In genomic region chr22:38984782-38985757, GRCh38 we compare ENCODE assay signal across 8 cellular contexts. TPM values are rescaled to one million over a fixed set of nuclear protein-coding genes. Genes with fewer than 3 reads are reported as not detected.
A peak's percentile ranks its signal among the peaks of the same experiment; 100 is the strongest.
DNase-seq lines count a peak whose midpoint lies in the region; ATAC-seq lines count a peak whose summit lies in the region.
"Not testable (repeated sequence)": the region's sequence is repeated elsewhere in the genome, so short reads cannot be mapped to it uniquely, and the experiment has no call there.

No MANE protein-coding gene starts in this region.

- intact Hi-C loops in activated CD4-positive, alpha-beta T cell treated with anti-CD3 and anti-CD28 coated beads, Interleukin-2, amount 10 ng/mL, durations not matched to agents 24 days and 14 days (cut with micrococcal nuclease), result loop anchor here (1.0 to 5.0 kb wide), 5 partner anchors 31 to 114 kb away; partner anchors contain the start of gene APOBEC3H

- ATAC-seq in GM21515 (IDR thresholded peaks at IDR 0.05; ENCODE audit: unreplicated experiment) (peak; percentile 55), HG03196 (IDR thresholded peaks at IDR 0.05; ENCODE audit: unreplicated experiment) (peak; percentile 77), memory B cell (ENCODE audit: low read depth) (peak; percentile 76)

- H3K9me3 Mint-ChIP-seq in activated CD4-positive, alpha-beta T cell treated with anti-CD3 and anti-CD28 coated beads, Interleukin-2, amount 10 ng/mL, durations not matched to agents 24 days and 14 days; memory B cell: not testable (repeated sequence)

- peaks cover 36% of the 10 kb centered on the region for H3K36me3 Mint-ChIP-seq in activated CD4-positive, alpha-beta T cell treated with anti-CD3 and anti-CD28 coated beads, Interleukin-2, amount 10 ng/mL, durations not matched to agents 24 days and 14 days (ENCODE audit: low read depth)
- not testable (repeated sequence) for H3K36me3 Mint-ChIP-seq in memory B cell

- DNase-seq in EL (peak; percentile 6), NCI-H2171 treated with DMSO at 0.1 percent for 48 hours (lab: John Stamatoyannopoulos, UW) (peak; percentile 77), amniotic epithelial cell (ENCODE audit: low read depth) (peak; percentile 6), memory B cell (ENCODE audit: low spot score in 2 of 2) (peak; percentile 44 to 51)
- peak; percentile 95 for DNase-seq in activated CD4-positive, alpha-beta T cell treated with anti-CD3 and anti-CD28 coated beads, Interleukin-2, amount 10 ng/mL, durations not matched to agents 24 days and 14 days
- peak; percentile 57 to 73 for DNase-seq in stimulated activated CD8-positive, alpha-beta memory T cell treated with anti-CD3 and anti-CD28 coated beads, Interleukin-4, amount 100 ng/mL, for 4 hours (ENCODE audit: low read depth in 2 of 2, low spot score in 1 of 2)

- peak overlapping the region; percentile 63 for H3K4me3 Mint-ChIP-seq in activated CD4-positive, alpha-beta T cell treated with anti-CD3 and anti-CD28 coated beads, Interleukin-2, amount 10 ng/mL, durations not matched to agents 24 days and 14 days
- not testable (repeated sequence) for H3K4me3 Mint-ChIP-seq in memory B cell

- peaks cover 74% of the 10 kb centered on the region for H3K4me1 Mint-ChIP-seq in activated CD4-positive, alpha-beta T cell treated with anti-CD3 and anti-CD28 coated beads, Interleukin-2, amount 10 ng/mL, durations not matched to agents 24 days and 14 days
- peaks cover 19% of the 10 kb centered on the region for H3K4me1 Mint-ChIP-seq in memory B cell

- H3K27me3 Mint-ChIP-seq in activated CD4-positive, alpha-beta T cell treated with anti-CD3 and anti-CD28 coated beads, Interleukin-2, amount 10 ng/mL, durations not matched to agents 24 days and 14 days; memory B cell: not testable (repeated sequence)

- H3K27ac Mint-ChIP-seq in activated CD4-positive, alpha-beta T cell treated with anti-CD3 and anti-CD28 coated beads, Interleukin-2, amount 10 ng/mL, durations not matched to agents 24 days and 14 days, result peak overlapping the region; percentile 92
- peak overlapping the region; percentile 81 for H3K27ac Mint-ChIP-seq in memory B cell

RNA-seq across cellular contexts. Expression of gene APOBEC3B, which starts 2.9 kb away (rescaled TPM):
- total RNA-seq in activated CD4-positive, alpha-beta T cell treated with anti-CD3 and anti-CD28 coated beads, Interleukin-2, amount 10 ng/mL, durations not matched to agents 24 days and 14 days, result 25.4 and 26.1 TPM in 2 replicates

RNA-seq across cellular contexts. Expression of gene APOBEC3A, which starts 27.7 kb away (rescaled TPM):
- not detected in 2 replicates for total RNA-seq in activated CD4-positive, alpha-beta T cell treated with anti-CD3 and anti-CD28 coated beads, Interleukin-2, amount 10 ng/mL, durations not matched to agents 24 days and 14 days

RNA-seq across cellular contexts. Expression of gene APOBEC3C, which starts 29.0 kb away (rescaled TPM):
- 73.6 and 74.8 TPM in 2 replicates for total RNA-seq in activated CD4-positive, alpha-beta T cell treated with anti-CD3 and anti-CD28 coated beads, Interleukin-2, amount 10 ng/mL, durations not matched to agents 24 days and 14 days

RNA-seq across cellular contexts. Expression of gene APOBEC3D, which starts 35.9 kb away (rescaled TPM):
- total RNA-seq in activated CD4-positive, alpha-beta T cell treated with anti-CD3 and anti-CD28 coated beads, Interleukin-2, amount 10 ng/mL, durations not matched to agents 24 days and 14 days, result 26.2 and 26.7 TPM in 2 replicates

RNA-seq across cellular contexts. Expression of gene APOBEC3F, which starts 55.6 kb away (rescaled TPM):
- 16.9 and 19.8 TPM in 2 replicates for total RNA-seq in activated CD4-positive, alpha-beta T cell treated with anti-CD3 and anti-CD28 coated beads, Interleukin-2, amount 10 ng/mL, durations not matched to agents 24 days and 14 days

Comparison
In these comparisons a context has a peak if more than half of its experiments do, and no peak if none do; other contexts are left out.
1. Peak in every context shown above with its lines: DNase-seq and ATAC-seq.
2. DNase-seq: peak in every context shown above with its lines; median percentile 95 in activated CD4-positive, alpha-beta T cell treated with anti-CD3 and anti-CD28 coated beads, Interleukin-2, amount 10 ng/mL, durations not matched to agents 24 days and 14 days; 77 in NCI-H2171 treated with DMSO at 0.1 percent for 48 hours; 65 in stimulated activated CD8-positive, alpha-beta memory T cell treated with anti-CD3 and anti-CD28 coated beads, Interleukin-4, amount 100 ng/mL, for 4 hours; 48 in memory B cell; 6 in EL; 6 in amniotic epithelial cell.